In genomic region chr17:27649111-27649571, GRCh38 we compare ENCODE assay signal across 7 cellular contexts. TPM values are rescaled to one million over a fixed set of nuclear protein-coding genes. Genes with fewer than 3 reads are reported as not detected.
A peak's percentile ranks its signal among the peaks of the same experiment; 100 is the strongest.
DNase-seq lines count a peak whose midpoint lies in the region; ATAC-seq and TF ChIP-seq lines count a peak whose summit lies in the region.
"Not testable (repeated sequence)": the region's sequence is repeated elsewhere in the genome, so short reads cannot be mapped to it uniquely, and the experiment has no call there.

No MANE protein-coding gene starts in this region.

- H3K9ac ChIP-seq in neuronal stem cell (ENCODE audit: low read depth, low read length, poor library complexity): not testable (repeated sequence)

- TF ChIP-seq POLR2A in right lobe of liver (IDR thresholded peaks at IDR 0.05): not testable (repeated sequence)

- TF ChIP-seq CTCF in LNCaP clone FGC (IDR thresholded peaks at IDR 0.05; ENCODE audit: control insufficient read depth, extremely low read depth, insufficient read depth); WERI-Rb-1 (IDR thresholded peaks at IDR 0.05; ENCODE audit: low read depth, low read length); right lobe of liver (IDR thresholded peaks at IDR 0.05): not testable (repeated sequence)

- not testable (repeated sequence) for H2BK120ac ChIP-seq in neuronal stem cell (ENCODE audit: low read depth, low read length)

- H3K14ac ChIP-seq in neuronal stem cell (ENCODE audit: low read length): not testable (repeated sequence)

- not testable (repeated sequence) for H2AK5ac ChIP-seq in neuronal stem cell (ENCODE audit: low read depth, low read length)

- not testable (repeated sequence) for H2BK15ac ChIP-seq in neuronal stem cell (ENCODE audit: low read length)

- not testable (repeated sequence) for H3K4me1 ChIP-seq in right lobe of liver; neuronal stem cell (ENCODE audit: control insufficient read depth in 2 of 2, insufficient read depth in 1 of 2, low read depth in 1 of 2, low read length in 2 of 2)

- H2AFZ ChIP-seq in neuronal stem cell (ENCODE audit: low read length): not testable (repeated sequence)

- H3K18ac ChIP-seq in neuronal stem cell (ENCODE audit: low read length): peak overlapping the region; percentile 52

- H3K23ac ChIP-seq in neuronal stem cell (ENCODE audit: low read depth, low read length, poor library complexity): not testable (repeated sequence)

- H3K27me3 ChIP-seq in WERI-Rb-1 (ENCODE audit: insufficient read depth, low read depth, severe bottlenecking); right lobe of liver; neuronal stem cell (ENCODE audit: control insufficient read depth in 3 of 3, insufficient read depth in 3 of 3, low read depth in 1 of 3, low read length in 3 of 3): not testable (repeated sequence)

- not testable (repeated sequence) for H3K79me1 ChIP-seq in neuronal stem cell (ENCODE audit: low read depth, low read length)

- not testable (repeated sequence) for H3K4me2 ChIP-seq in neuronal stem cell (ENCODE audit: insufficient read depth, low read length, poor library complexity, severe bottlenecking)

- not testable (repeated sequence) for H3K4ac ChIP-seq in neuronal stem cell (ENCODE audit: low read length)

- H3K9me3 ChIP-seq in WERI-Rb-1 (ENCODE audit: severe bottlenecking); right lobe of liver; neuronal stem cell (replicated peaks in 1 of 2; ENCODE audit: control insufficient read depth in 2 of 2, insufficient read depth in 1 of 2, low read depth in 1 of 2, low read length in 2 of 2): not testable (repeated sequence)

- intact Hi-C loops in left ventricle myocardium superior (cut with micrococcal nuclease); right lobe of liver (cut with DNase I): not testable (repeated sequence)

- no CpG with 5 or more reads among the region's 5 CpGs for WGBS in right lobe of liver (ENCODE audit: insufficient coverage, low coverage, low lambda C conversion rate, missing lambda C conversion rate)
- no CpG with 5 or more reads among the region's 5 CpGs for WGBS in neuronal stem cell (ENCODE audit: extremely low coverage in 2 of 2, insufficient read length in 2 of 2, insufficient replicate concordance in 1 of 2), 2 donors

- peak; percentile 63 for ATAC-seq in left ventricle myocardium superior
- peak in 3 of 4 donors; percentile 7 to 24 (median 12) for ATAC-seq in right lobe of liver

- H2BK12ac ChIP-seq in neuronal stem cell (ENCODE audit: low read length): not testable (repeated sequence)

- not testable (repeated sequence) for H3K4me3 ChIP-seq in LNCaP clone FGC (ENCODE audit: low read depth, low read length); WERI-Rb-1 (ENCODE audit: low read depth, low read length); right lobe of liver; neuronal stem cell (ENCODE audit: low read length in 2 of 2)

- DNase-seq in LNCaP clone FGC (ENCODE audit: low read depth) (peak; percentile 7), WERI-Rb-1 (peak; percentile 24), globus pallidus (ENCODE audit: low spot score) (peak; percentile 38), superior temporal gyrus (ENCODE audit: extremely low spot score) (peak; percentile 72)
- not testable (repeated sequence) for DNase-seq in left ventricle myocardium superior; right lobe of liver; neuronal stem cell (ENCODE audit: low spot score)

- H3K36me3 ChIP-seq in WERI-Rb-1; right lobe of liver; neuronal stem cell (replicated peaks in 1 of 2; ENCODE audit: control insufficient read depth in 2 of 2, insufficient read depth in 2 of 2, low read length in 2 of 2): not testable (repeated sequence)

- not testable (repeated sequence) for H2BK5ac ChIP-seq in neuronal stem cell (ENCODE audit: low read length)

- not testable (repeated sequence) for H4K8ac ChIP-seq in neuronal stem cell (ENCODE audit: low read depth, low read length)

- not testable (repeated sequence) for H3K27ac ChIP-seq in WERI-Rb-1; right lobe of liver; neuronal stem cell (replicated peaks; ENCODE audit: low read length)

- H4K91ac ChIP-seq in neuronal stem cell (ENCODE audit: low read depth, low read length, poor library complexity): not testable (repeated sequence)

RNA-seq across cellular contexts. Expression of gene LGALS9, which starts 18.2 kb away (rescaled TPM):
- 16.9 TPM for total RNA-seq in left ventricle myocardium superior
- 10 to 100 TPM in 4 of 6 experiments, 1 to 10 TPM in 2; 9.1 to 37.9 (median 12.4) TPM for total RNA-seq in right lobe of liver
- 1.3 TPM for polyA plus RNA-seq in neuronal stem cell (2013, experiment 1 of 2)
- 1.8 TPM for polyA plus RNA-seq in neuronal stem cell (2013, experiment 2 of 2)
